Comparison of ENCODE assay signal across 12 cellular contexts in genomic region chr9:72444436-72444835, GRCh38.
A peak's percentile ranks its signal among the peaks of the same experiment; 100 is the strongest.
DNase-seq lines count a peak whose midpoint lies in the region; ATAC-seq and TF ChIP-seq lines count a peak whose summit lies in the region.
"Had no signal": no experiment of that assay in that cellular context is flagged by ENCODE, and none has a peak within 500 bp of the region (broad histone marks: within the 10 kb centered on the region; RNA-seq: fewer than 3 reads in every experiment).

No MANE protein-coding gene starts in this region.

- peaks cover 33% of the 10 kb centered on the region for H3K79me1 ChIP-seq in trophoblast cell (ENCODE audit: low read length)

- no peaks in the 10 kb centered on the region for H3K27me3 Mint-ChIP-seq in activated CD4-positive, alpha-beta memory T cell treated with anti-CD3 and anti-CD28 coated beads, Interleukin-2, amount 10 ng/mL, durations not matched to agents 7 days and 5 days
- no peaks in the 10 kb centered on the region for H3K27me3 Mint-ChIP-seq in activated CD4-positive, alpha-beta memory T cell treated with anti-CD3 and anti-CD28 coated beads for 36 hours
- no peaks in the 10 kb centered on the region for H3K27me3 Mint-ChIP-seq in T-helper 2 cell treated with Interferon-gamma antibody and Interleukin-4, amounts not matched to agents 5 μg/mL and 100 μg/mL, for 36 hours (ENCODE audit: low read depth)
- peaks cover 13 to 20% (median 18%) of the 10 kb centered on the region in 3 donors for H3K27me3 Mint-ChIP-seq in immature natural killer cell (ENCODE audit: low read depth in 3 of 3)

- POLR2A ChIA-PET in activated CD4-positive, alpha-beta memory T cell treated with anti-CD3 and anti-CD28 coated beads, Interleukin-2, amount 10 ng/mL, durations not matched to agents 7 days and 5 days (lab: Charles Lee): interaction anchor here (1.6 to 2.4 kb wide), 4 partner anchors 14 to 146 kb away, joined by 5 to 29 read pairs (median 11); partner anchors contain the start of gene ZFAND5
- POLR2A ChIA-PET in activated CD4-positive, alpha-beta memory T cell treated with anti-CD3 and anti-CD28 coated beads for 36 hours (lab: Charles Lee): interaction anchor here (0.9 kb wide), 1 partner anchor 80 kb away, joined by 6 read pairs; the partner anchor contains the start of gene ZFAND5

- H3K36me3 ChIP-seq in trophoblast cell (ENCODE audit: control insufficient read depth in 1 of 2, insufficient read depth in 2 of 2, low read length in 2 of 2): no peaks in the 10 kb centered on the region

- H3K9ac ChIP-seq in trophoblast cell (ENCODE audit: low read length): no peak overlapping the region

- no CpG with 5 or more reads among the region's 1 CpG for WGBS in trophoblast cell (ENCODE audit: extremely low coverage, insufficient coverage, insufficient read length)
- 53% methylated on average over 1 of the region's 1 CpG for WGBS in lower leg skin, 2 donors

- no peak overlapping the region for H3K4me3 Mint-ChIP-seq in activated CD4-positive, alpha-beta memory T cell treated with anti-CD3 and anti-CD28 coated beads, Interleukin-2, amount 10 ng/mL, durations not matched to agents 7 days and 5 days
- H3K4me3 Mint-ChIP-seq in activated CD4-positive, alpha-beta memory T cell treated with anti-CD3 and anti-CD28 coated beads for 36 hours: no peak overlapping the region
- peak overlapping the region; percentile 13 for H3K4me3 Mint-ChIP-seq in T-helper 2 cell treated with Interferon-gamma antibody and Interleukin-4, amounts not matched to agents 5 μg/mL and 100 μg/mL, for 36 hours
- H3K4me3 Mint-ChIP-seq in immature natural killer cell: peak overlapping the region in 1 of 5 donors; percentile 30
- H3K4me3 Mint-ChIP-seq: mesothelial cell of epicardium had no signal

- H2AFZ ChIP-seq in trophoblast cell (ENCODE audit: insufficient read depth, low read length, poor library complexity): no peak overlapping the region

- H4K12ac ChIP-seq in trophoblast cell (ENCODE audit: low read depth, low read length): no peak overlapping the region

- no peak overlapping the region for H2BK120ac ChIP-seq in trophoblast cell (ENCODE audit: insufficient read depth, low read length, poor library complexity)

- H3K14ac ChIP-seq in trophoblast cell (ENCODE audit: low read length): no peak overlapping the region

- TF ChIP-seq POLR2A in lower leg skin (IDR thresholded peaks at IDR 0.05): no peak

- no peak overlapping the region for H3K4ac ChIP-seq in trophoblast cell (ENCODE audit: low read depth, low read length)

- ATAC-seq in HG02642 (IDR thresholded peaks at IDR 0.05; ENCODE audit: poor library complexity, unreplicated experiment) (peak; percentile 1), GM18868 (IDR thresholded peaks at IDR 0.05; ENCODE audit: unreplicated experiment) (no peak)

- no peak overlapping the region for H3K4me3 ChIP-seq in trophoblast cell (ENCODE audit: low read depth, low read length)
- no peak overlapping the region for H3K4me3 ChIP-seq in lower leg skin (ENCODE audit: low read depth, poor library complexity, severe bottlenecking)

- no peak overlapping the region for H2BK5ac ChIP-seq in trophoblast cell (ENCODE audit: low read depth, low read length, poor library complexity)

- H4K8ac ChIP-seq in trophoblast cell (ENCODE audit: low read depth, low read length): no peak overlapping the region

- no peak for DNase-seq in activated CD4-positive, alpha-beta memory T cell treated with anti-CD3 and anti-CD28 coated beads, Interleukin-2, amount 10 ng/mL, durations not matched to agents 7 days and 5 days
- no peak for DNase-seq in activated CD4-positive, alpha-beta memory T cell treated with anti-CD3 and anti-CD28 coated beads for 36 hours
- no peak for DNase-seq in T-helper 2 cell treated with Interferon-gamma antibody and Interleukin-4, amounts not matched to agents 5 μg/mL and 100 μg/mL, for 36 hours (ENCODE audit: low spot score)
- DNase-seq in trophoblast cell (peak; percentile 75 to 90), immature natural killer cell (no peak), lower leg skin (ENCODE audit: low spot score in 2 of 2) (no peak)
- DNase-seq: NCI-H1092, NCI-H226, small intestine had no signal

- peaks cover 7% of the 10 kb centered on the region for H3K79me2 ChIP-seq in trophoblast cell (ENCODE audit: control insufficient read depth, insufficient read depth, low read length, poor library complexity)

- H3K9me3 ChIP-seq in trophoblast cell (ENCODE audit: insufficient read depth, low read depth, low read length): no peaks in the 10 kb centered on the region

- H2AK5ac ChIP-seq in trophoblast cell (ENCODE audit: low read length): no peak overlapping the region

- no peak overlapping the region for H4K91ac ChIP-seq in trophoblast cell (ENCODE audit: low read depth, low read length)

- H3K4me1 ChIP-seq in trophoblast cell (ENCODE audit: control insufficient read depth in 1 of 2, insufficient read depth in 2 of 2, low read length in 2 of 2): peaks cover 19 to 24% of the 10 kb centered on the region in 2 experiments

- no peak for TF ChIP-seq CTCF in lower leg skin (IDR thresholded peaks at IDR 0.05)

- no peak overlapping the region for H3K4me2 ChIP-seq in trophoblast cell (ENCODE audit: low read length)

- no peak overlapping the region for H3K18ac ChIP-seq in trophoblast cell (ENCODE audit: low read length)

- H3K27ac ChIP-seq in trophoblast cell (ENCODE audit: low read depth, low read length): peak overlapping the region; percentile 86

- H3K27me3 ChIP-seq in trophoblast cell (ENCODE audit: insufficient read depth, low read length): no peaks in the 10 kb centered on the region

- no peak overlapping the region for H3K23ac ChIP-seq in trophoblast cell (ENCODE audit: low read length)

- H3K9me3 Mint-ChIP-seq in activated CD4-positive, alpha-beta memory T cell treated with anti-CD3 and anti-CD28 coated beads, Interleukin-2, amount 10 ng/mL, durations not matched to agents 7 days and 5 days: no peaks in the 10 kb centered on the region
- H3K9me3 Mint-ChIP-seq in activated CD4-positive, alpha-beta memory T cell treated with anti-CD3 and anti-CD28 coated beads for 36 hours: no peaks in the 10 kb centered on the region
- no peaks in the 10 kb centered on the region for H3K9me3 Mint-ChIP-seq in T-helper 2 cell treated with Interferon-gamma antibody and Interleukin-4, amounts not matched to agents 5 μg/mL and 100 μg/mL, for 36 hours
- no peaks in the 10 kb centered on the region for H3K9me3 Mint-ChIP-seq in immature natural killer cell
- H3K9me3 Mint-ChIP-seq: mesothelial cell of epicardium had no signal

- H2BK12ac ChIP-seq in trophoblast cell (ENCODE audit: low read length): no peak overlapping the region

- CTCF ChIA-PET in activated CD4-positive, alpha-beta memory T cell treated with anti-CD3 and anti-CD28 coated beads, Interleukin-2, amount 10 ng/mL, durations not matched to agents 7 days and 5 days (lab: Charles Lee): interaction anchor here (1.1 to 1.7 kb wide), 3 partner anchors 79 to 148 kb away, joined by 4 to 7 read pairs (median 5); partner anchors contain the start of gene ZFAND5
- CTCF ChIA-PET in activated CD4-positive, alpha-beta memory T cell treated with anti-CD3 and anti-CD28 coated beads for 36 hours (lab: Charles Lee): interaction anchor here (1.6 kb wide), 1 partner anchor 163 kb away, joined by 6 read pairs; no protein-coding TSS in a partner anchor

- H3K27ac Mint-ChIP-seq in activated CD4-positive, alpha-beta memory T cell treated with anti-CD3 and anti-CD28 coated beads, Interleukin-2, amount 10 ng/mL, durations not matched to agents 7 days and 5 days: peak overlapping the region; percentile 91
- no peak overlapping the region for H3K27ac Mint-ChIP-seq in activated CD4-positive, alpha-beta memory T cell treated with anti-CD3 and anti-CD28 coated beads for 36 hours
- peak overlapping the region; percentile 77 for H3K27ac Mint-ChIP-seq in T-helper 2 cell treated with Interferon-gamma antibody and Interleukin-4, amounts not matched to agents 5 μg/mL and 100 μg/mL, for 36 hours
- H3K27ac Mint-ChIP-seq in immature natural killer cell: no peak overlapping the region
- H3K27ac Mint-ChIP-seq: mesothelial cell of epicardium had no signal

- intact Hi-C loops in activated CD4-positive, alpha-beta memory T cell treated with anti-CD3 and anti-CD28 coated beads for 36 hours (cut with micrococcal nuclease): loop anchor here (1.0 kb wide), 2 partner anchors 29 to 79 kb away; partner anchors contain the start of gene ZFAND5
- intact Hi-C loops in lower leg skin (cut with DNase I; ENCODE audit: low total_unique reads): no loop called here

- H3K4me1 Mint-ChIP-seq in activated CD4-positive, alpha-beta memory T cell treated with anti-CD3 and anti-CD28 coated beads, Interleukin-2, amount 10 ng/mL, durations not matched to agents 7 days and 5 days: peaks cover 48% of the 10 kb centered on the region
- peaks cover 28% of the 10 kb centered on the region for H3K4me1 Mint-ChIP-seq in activated CD4-positive, alpha-beta memory T cell treated with anti-CD3 and anti-CD28 coated beads for 36 hours (ENCODE audit: low read depth)
- H3K4me1 Mint-ChIP-seq in T-helper 2 cell treated with Interferon-gamma antibody and Interleukin-4, amounts not matched to agents 5 μg/mL and 100 μg/mL, for 36 hours (ENCODE audit: low read depth): peaks cover 31% of the 10 kb centered on the region
- H3K4me1 Mint-ChIP-seq in immature natural killer cell: peaks cover 22 to 28% of the 10 kb centered on the region in 2 donors

- H3K36me3 Mint-ChIP-seq in activated CD4-positive, alpha-beta memory T cell treated with anti-CD3 and anti-CD28 coated beads, Interleukin-2, amount 10 ng/mL, durations not matched to agents 7 days and 5 days (ENCODE audit: low read depth): no peaks in the 10 kb centered on the region
- no peaks in the 10 kb centered on the region for H3K36me3 Mint-ChIP-seq in activated CD4-positive, alpha-beta memory T cell treated with anti-CD3 and anti-CD28 coated beads for 36 hours
- H3K36me3 Mint-ChIP-seq in T-helper 2 cell treated with Interferon-gamma antibody and Interleukin-4, amounts not matched to agents 5 μg/mL and 100 μg/mL, for 36 hours (ENCODE audit: low read depth): no peaks in the 10 kb centered on the region
- no peaks in the 10 kb centered on the region for H3K36me3 Mint-ChIP-seq in immature natural killer cell
- H3K36me3 Mint-ChIP-seq: mesothelial cell of epicardium had no signal

Comparison
In these comparisons a context has a peak if more than half of its experiments do, and no peak if none do; other contexts are left out.
1. H3K27ac Mint-ChIP-seq: peak in activated CD4-positive, alpha-beta memory T cell treated with anti-CD3 and anti-CD28 coated beads, Interleukin-2, amount 10 ng/mL, durations not matched to agents 7 days and 5 days (single experiment) and T-helper 2 cell treated with Interferon-gamma antibody and Interleukin-4, amounts not matched to agents 5 μg/mL and 100 μg/mL, for 36 hours (single experiment); none in activated CD4-positive, alpha-beta memory T cell treated with anti-CD3 and anti-CD28 coated beads for 36 hours (single experiment) and immature natural killer cell (0 of 6).
2. DNase-seq: peak in trophoblast cell (2 of 2); none in activated CD4-positive, alpha-beta memory T cell treated with anti-CD3 and anti-CD28 coated beads, Interleukin-2, amount 10 ng/mL, durations not matched to agents 7 days and 5 days (single experiment), activated CD4-positive, alpha-beta memory T cell treated with anti-CD3 and anti-CD28 coated beads for 36 hours (single experiment), T-helper 2 cell treated with Interferon-gamma antibody and Interleukin-4, amounts not matched to agents 5 μg/mL and 100 μg/mL, for 36 hours (single experiment), immature natural killer cell (0 of 3) and lower leg skin (0 of 2).